8 cellular contexts compared by ENCODE assay signal in the genomic region with DNA sequence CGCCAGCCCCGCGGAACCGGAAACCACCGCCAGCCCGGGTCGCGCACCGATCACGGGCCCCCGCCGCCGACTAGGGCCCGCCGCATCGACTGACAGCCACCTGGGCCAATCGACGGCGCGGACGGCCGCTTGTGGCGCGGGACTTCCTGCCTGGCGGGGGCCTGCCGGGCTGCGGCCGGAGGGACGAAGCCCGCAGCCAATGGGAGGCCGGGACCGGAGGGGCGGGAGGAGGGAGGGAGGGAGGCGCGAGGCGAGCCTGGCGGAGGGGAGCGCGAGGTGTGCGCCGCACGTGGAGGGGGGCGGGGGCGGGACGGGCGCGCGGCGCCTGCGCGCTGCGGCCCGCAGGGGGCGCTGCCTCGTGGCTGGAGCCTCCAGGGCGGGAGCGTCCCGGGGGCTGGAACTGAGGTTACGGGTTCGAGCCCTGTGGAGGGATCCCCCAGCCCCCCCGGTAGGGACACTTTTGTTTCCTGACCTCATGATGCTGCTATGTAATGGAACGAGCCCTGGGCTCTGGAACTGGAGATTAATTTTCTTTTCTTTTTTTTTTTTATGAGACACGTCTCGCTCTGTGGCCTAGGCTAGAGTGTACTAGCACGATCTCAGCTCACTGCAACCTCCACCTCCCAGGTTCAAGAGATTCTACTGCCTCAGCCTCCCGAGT. TPM values are rescaled to one million over a fixed set of nuclear protein-coding genes. Genes with fewer than 3 reads are reported as not detected.
DNase-seq lines count a peak whose midpoint lies in the region; ATAC-seq and TF ChIP-seq lines count a peak whose summit lies in the region.

A gene with protein sequence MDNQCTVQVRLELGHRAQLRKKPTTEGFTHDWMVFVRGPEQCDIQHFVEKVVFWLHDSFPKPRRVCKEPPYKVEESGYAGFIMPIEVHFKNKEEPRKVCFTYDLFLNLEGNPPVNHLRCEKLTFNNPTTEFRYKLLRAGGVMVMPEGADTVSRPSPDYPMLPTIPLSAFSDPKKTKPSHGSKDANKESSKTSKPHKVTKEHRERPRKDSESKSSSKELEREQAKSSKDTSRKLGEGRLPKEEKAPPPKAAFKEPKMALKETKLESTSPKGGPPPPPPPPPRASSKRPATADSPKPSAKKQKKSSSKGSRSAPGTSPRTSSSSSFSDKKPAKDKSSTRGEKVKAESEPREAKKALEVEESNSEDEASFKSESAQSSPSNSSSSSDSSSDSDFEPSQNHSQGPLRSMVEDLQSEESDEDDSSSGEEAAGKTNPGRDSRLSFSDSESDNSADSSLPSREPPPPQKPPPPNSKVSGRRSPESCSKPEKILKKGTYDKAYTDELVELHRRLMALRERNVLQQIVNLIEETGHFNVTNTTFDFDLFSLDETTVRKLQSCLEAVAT (minus strand): TSS at position 45 of the 661 bp plus-strand sequence. CDS start 191 bp downstream, outside the sequence.

- peak within 1 kb of the TSS; percentile 92 for H3K4me3 ChIP-seq in BE2C (ENCODE audit: low read depth, low read length)
- H3K4me3 ChIP-seq in colonic mucosa, result peak within 1 kb of the TSS; percentile 81

- peak within 1 kb of the TSS; percentile 92 for H3K27ac Mint-ChIP-seq in activated CD4-positive, alpha-beta T cell treated with anti-CD3 and anti-CD28 coated beads, Interleukin-2, amount 10 ng/mL, durations not matched to agents 24 days and 14 days

- peak; percentile 97 for DNase-seq in BE2C
- peak; percentile 100 for DNase-seq in GM19238 (ENCODE audit: insufficient read length, low spot score)
- DNase-seq in NCI-H526 treated with DMSO at 0.1 percent for 48 hours (lab: John Stamatoyannopoulos, UW), result peak; percentile 77
- peak; percentile 99 for DNase-seq in activated CD4-positive, alpha-beta T cell treated with anti-CD3 and anti-CD28 coated beads, Interleukin-2, amount 10 ng/mL, durations not matched to agents 24 days and 14 days
- peak; percentile 97 for DNase-seq in colonic mucosa
- DNase-seq in left kidney (ENCODE audit: low read depth, low spot score), result peak; percentile 99
- peak; percentile 97 for DNase-seq in stimulated activated CD4-positive, alpha-beta T cell treated with anti-CD3 and anti-CD28 coated beads, Interleukin-1b, Interleukin-23, amount 100 ng/mL, for 48 hours

- no peaks in the 10 kb centered on the region for H3K27me3 ChIP-seq in BE2C
- H3K27me3 ChIP-seq in colonic mucosa, result no peaks in the 10 kb centered on the region

- H3K4me1 Mint-ChIP-seq in activated CD4-positive, alpha-beta T cell treated with anti-CD3 and anti-CD28 coated beads, Interleukin-2, amount 10 ng/mL, durations not matched to agents 24 days and 14 days, result peaks cover 23% of the 10 kb centered on the region

- H3K9me3 Mint-ChIP-seq in activated CD4-positive, alpha-beta T cell treated with anti-CD3 and anti-CD28 coated beads, Interleukin-2, amount 10 ng/mL, durations not matched to agents 24 days and 14 days, result no peaks in the 10 kb centered on the region

- peak within 1 kb of the TSS; percentile 83 to 87 for H3K9ac ChIP-seq in colonic mucosa (ENCODE audit: low read depth in 2 of 2, low read length in 2 of 2)

- intact Hi-C loops in activated CD4-positive, alpha-beta T cell treated with anti-CD3 and anti-CD28 coated beads, Interleukin-2, amount 10 ng/mL, durations not matched to agents 24 days and 14 days (cut with micrococcal nuclease), result loop anchor here (1.0 kb wide), 1 partner anchor 81 kb away; a partner anchor contains a TSS
- intact Hi-C loops in colonic mucosa (cut with DNase I), result no loop called here

- H3K27ac ChIP-seq in colonic mucosa, result no peak within 1 kb of the TSS

- peaks cover 2% of the 10 kb centered on the region; the same call in 1 of the 2 replicates for H3K4me1 ChIP-seq in BE2C
- H3K4me1 ChIP-seq in colonic mucosa, result peaks cover 4% of the 10 kb centered on the region

- peaks cover 12% of the 10 kb centered on the region for H3K36me3 Mint-ChIP-seq in activated CD4-positive, alpha-beta T cell treated with anti-CD3 and anti-CD28 coated beads, Interleukin-2, amount 10 ng/mL, durations not matched to agents 24 days and 14 days (ENCODE audit: low read depth)

- peaks cover 5% of the 10 kb centered on the region for H3K36me3 ChIP-seq in BE2C
- H3K36me3 ChIP-seq in colonic mucosa, result no peaks in the 10 kb centered on the region

- H3K27me3 Mint-ChIP-seq in activated CD4-positive, alpha-beta T cell treated with anti-CD3 and anti-CD28 coated beads, Interleukin-2, amount 10 ng/mL, durations not matched to agents 24 days and 14 days, result peaks cover 2% of the 10 kb centered on the region

- TF ChIP-seq CTCF in BE2C (IDR thresholded peaks at IDR 0.05; ENCODE audit: low read depth, low read length) (peak; percentile 47), colonic mucosa (IDR thresholded peaks at IDR 0.05) (peak; percentile 69)

- ATAC-seq in HG03457 (IDR thresholded peaks at IDR 0.05; ENCODE audit: unreplicated experiment), result peak; percentile 70

- peak within 1 kb of the TSS; percentile 95 for H3K4me3 Mint-ChIP-seq in activated CD4-positive, alpha-beta T cell treated with anti-CD3 and anti-CD28 coated beads, Interleukin-2, amount 10 ng/mL, durations not matched to agents 24 days and 14 days

- H3K9me3 ChIP-seq in BE2C (peaks cover 5% of the 10 kb centered on the region), colonic mucosa (no peaks in the 10 kb centered on the region)

RNA-seq across cellular contexts. Expression of the gene that starts here (rescaled TPM):
- polyA plus RNA-seq in BE2C (2012; ENCODE audit: insufficient read depth, insufficient read length, low read depth), result 146 TPM
- total RNA-seq in activated CD4-positive, alpha-beta T cell treated with anti-CD3 and anti-CD28 coated beads, Interleukin-2, amount 10 ng/mL, durations not matched to agents 24 days and 14 days, result 67.5 and 74.3 TPM in 2 replicates
- 10 to 100 TPM; 26.4 to 59.2 TPM for total RNA-seq in colonic mucosa
